ENCODE assay signal across 16 cellular contexts in the genomic region with DNA sequence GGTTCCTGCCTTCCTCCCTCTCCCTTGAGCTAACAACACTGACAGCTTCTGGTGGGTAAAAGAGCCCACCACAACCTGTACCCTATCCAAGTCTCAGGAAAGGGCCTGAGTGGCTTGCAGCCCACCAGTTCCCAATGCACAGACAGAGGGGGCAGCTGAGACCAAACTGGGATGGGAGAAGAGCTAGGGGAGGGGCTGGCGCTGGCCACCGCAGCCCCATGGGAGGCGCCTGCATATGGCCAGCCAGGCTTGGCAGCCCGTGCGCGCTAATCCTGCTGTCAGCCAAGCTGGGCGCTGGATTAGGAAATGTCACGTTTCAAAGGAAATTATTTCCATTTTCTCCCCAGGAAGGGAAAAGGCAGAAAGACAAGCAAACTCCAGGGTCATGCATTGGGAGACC.
DNase-seq lines count a peak whose midpoint lies in the region; ATAC-seq and TF ChIP-seq lines count a peak whose summit lies in the region.
"Had no signal": no experiment of that assay in that cellular context is flagged by ENCODE, and none has a peak within 500 bp of the region (broad histone marks: within the 10 kb centered on the region; RNA-seq: fewer than 3 reads in every experiment).

No MANE protein-coding gene starts in this region.

- H3K9me3 Mint-ChIP-seq in brain: peaks cover 2 to 22% (median 4%) of the 10 kb centered on the region in 5 experiments
- H3K9me3 Mint-ChIP-seq in activated CD4-positive, alpha-beta T cell treated with anti-CD3 and anti-CD28 coated beads, Interleukin-2, amount 10 ng/mL, durations not matched to agents 7 days and 5 days: no peaks in the 10 kb centered on the region
- peaks cover 0 to 4% of the 10 kb centered on the region in 2 donors for H3K9me3 Mint-ChIP-seq in stimulated activated naive B cell treated with anti-CD40 and anti-IgM and Interleukin-4, amounts not matched to agents 10 μg/mL and 1 μg/mL and 100 μg/mL, for 72 hours
- H3K9me3 Mint-ChIP-seq: CD4-positive, alpha-beta T cell had no signal

- peaks cover 3% of the 10 kb centered on the region for H3K9me3 ChIP-seq in aorta (ENCODE audit: control insufficient read depth, low read length)
- H3K9me3 ChIP-seq: HAP-1 had no signal

- H3K36me3 ChIP-seq in aorta (ENCODE audit: control insufficient read depth in 1 of 2, insufficient read depth in 2 of 2, low read length in 1 of 2): no peaks in the 10 kb centered on the region
- H3K36me3 ChIP-seq: HAP-1 had no signal

- no peaks in the 10 kb centered on the region for H3K27me3 ChIP-seq in aorta (ENCODE audit: control insufficient read depth in 1 of 2, insufficient read depth in 2 of 2, low read length in 1 of 2)

- H3K27ac Mint-ChIP-seq in brain: peak overlapping the region in 4 of 5 experiments; percentile 10 to 79 (median 26)
- no peak overlapping the region for H3K27ac Mint-ChIP-seq in activated CD4-positive, alpha-beta T cell treated with anti-CD3 and anti-CD28 coated beads, Interleukin-2, amount 10 ng/mL, durations not matched to agents 7 days and 5 days
- H3K27ac Mint-ChIP-seq in stimulated activated naive B cell treated with anti-CD40 and anti-IgM and Interleukin-4, amounts not matched to agents 10 μg/mL and 1 μg/mL and 100 μg/mL, for 72 hours: no peak overlapping the region
- H3K27ac Mint-ChIP-seq: B cell; CD4-positive, alpha-beta T cell had no signal

- ATAC-seq in aorta (ENCODE audit: low FRiP score) (no peak), HG02642 (IDR thresholded peaks at IDR 0.05; ENCODE audit: poor library complexity, unreplicated experiment) (no peak)
- no peak for ATAC-seq in stimulated activated naive B cell treated with anti-CD40 and anti-IgM and Interleukin-4, amounts not matched to agents 10 μg/mL and 1 μg/mL and 100 μg/mL, for 72 hours (replicated peaks)

- CTCF ChIA-PET in activated CD4-positive, alpha-beta T cell treated with anti-CD3 and anti-CD28 coated beads, Interleukin-2, amount 10 ng/mL, durations not matched to agents 7 days and 5 days (lab: Charles Lee): no interaction called here

- peaks cover 6% of the 10 kb centered on the region for H3K27me3 Mint-ChIP-seq in brain
- peaks cover 6% of the 10 kb centered on the region for H3K27me3 Mint-ChIP-seq in activated CD4-positive, alpha-beta T cell treated with anti-CD3 and anti-CD28 coated beads, Interleukin-2, amount 10 ng/mL, durations not matched to agents 7 days and 5 days
- H3K27me3 Mint-ChIP-seq in stimulated activated naive B cell treated with anti-CD40 and anti-IgM and Interleukin-4, amounts not matched to agents 10 μg/mL and 1 μg/mL and 100 μg/mL, for 72 hours: peaks cover 29 to 30% of the 10 kb centered on the region in 2 donors

- DNase-seq in NCI-H446 (lab: John Stamatoyannopoulos, UW) (peak; percentile 27 to 67), mesenteric fat pad (ENCODE audit: low spot score) (peak; percentile 26), aorta (peak; percentile 12)
- DNase-seq in activated CD4-positive, alpha-beta T cell treated with anti-CD3 and anti-CD28 coated beads, Interleukin-2, amount 10 ng/mL, durations not matched to agents 7 days and 5 days: no peak
- no peak for DNase-seq in stimulated activated naive B cell treated with anti-CD40 and anti-IgM and Interleukin-4, amounts not matched to agents 10 μg/mL and 1 μg/mL and 100 μg/mL, for 72 hours
- DNase-seq: CD4-positive, alpha-beta T cell; IMR-90; Kasumi-1; NCI-H1930; NCI-H2171 treated with DMSO at 0.1 percent for 48 hours; NCI-H526; PC-9 had no signal

- no peak overlapping the region for H3K4me3 Mint-ChIP-seq in brain
- H3K4me3 Mint-ChIP-seq in activated CD4-positive, alpha-beta T cell treated with anti-CD3 and anti-CD28 coated beads, Interleukin-2, amount 10 ng/mL, durations not matched to agents 7 days and 5 days: no peak overlapping the region
- no peak overlapping the region for H3K4me3 Mint-ChIP-seq in stimulated activated naive B cell treated with anti-CD40 and anti-IgM and Interleukin-4, amounts not matched to agents 10 μg/mL and 1 μg/mL and 100 μg/mL, for 72 hours
- H3K4me3 Mint-ChIP-seq: B cell; CD4-positive, alpha-beta T cell had no signal

- intact Hi-C loops in aorta (cut with DNase I): no loop called here

- 47 to 51% methylated on average over 8 of the region's 8 CpGs for WGBS in aorta, 2 donors

- peaks cover 8% of the 10 kb centered on the region for H3K36me3 Mint-ChIP-seq in brain
- no peaks in the 10 kb centered on the region for H3K36me3 Mint-ChIP-seq in activated CD4-positive, alpha-beta T cell treated with anti-CD3 and anti-CD28 coated beads, Interleukin-2, amount 10 ng/mL, durations not matched to agents 7 days and 5 days (ENCODE audit: low read depth)
- no peaks in the 10 kb centered on the region for H3K36me3 Mint-ChIP-seq in stimulated activated naive B cell treated with anti-CD40 and anti-IgM and Interleukin-4, amounts not matched to agents 10 μg/mL and 1 μg/mL and 100 μg/mL, for 72 hours

- H3K4me1 ChIP-seq in aorta (ENCODE audit: control insufficient read depth in 1 of 2, insufficient read depth in 2 of 2, low read length in 2 of 2): no peaks in the 10 kb centered on the region
- H3K4me1 ChIP-seq: HAP-1 had no signal

- POLR2A ChIA-PET in activated CD4-positive, alpha-beta T cell treated with anti-CD3 and anti-CD28 coated beads, Interleukin-2, amount 10 ng/mL, durations not matched to agents 7 days and 5 days (lab: Charles Lee): no interaction called here

- H3K4me1 Mint-ChIP-seq in brain: peaks cover 64% of the 10 kb centered on the region
- H3K4me1 Mint-ChIP-seq in activated CD4-positive, alpha-beta T cell treated with anti-CD3 and anti-CD28 coated beads, Interleukin-2, amount 10 ng/mL, durations not matched to agents 7 days and 5 days: no peaks in the 10 kb centered on the region
- no peaks in the 10 kb centered on the region for H3K4me1 Mint-ChIP-seq in stimulated activated naive B cell treated with anti-CD40 and anti-IgM and Interleukin-4, amounts not matched to agents 10 μg/mL and 1 μg/mL and 100 μg/mL, for 72 hours
- H3K4me1 Mint-ChIP-seq: B cell had no signal

- H3K4me3 ChIP-seq in aorta (ENCODE audit: low read length in 2 of 2): no peak overlapping the region
- H3K4me3 ChIP-seq: HAP-1, PC-9 had no signal

- TF ChIP-seq CTCF in brain (conservative IDR thresholded peaks at IDR 0.05): no peak

- H3K27ac ChIP-seq in aorta (ENCODE audit: low read depth in 1 of 2, low read length in 2 of 2): no peak overlapping the region
- H3K27ac ChIP-seq: PC-9 had no signal

Comparison
In these comparisons a context has a peak if more than half of its experiments do, and no peak if none do; other contexts are left out.
1. DNase-seq: peak in NCI-H446 (2 of 2), mesenteric fat pad (single experiment) and aorta (2 of 2); none in activated CD4-positive, alpha-beta T cell treated with anti-CD3 and anti-CD28 coated beads, Interleukin-2, amount 10 ng/mL, durations not matched to agents 7 days and 5 days (single experiment) and stimulated activated naive B cell treated with anti-CD40 and anti-IgM and Interleukin-4, amounts not matched to agents 10 μg/mL and 1 μg/mL and 100 μg/mL, for 72 hours (single experiment).
2. H3K27ac Mint-ChIP-seq: peak in brain (4 of 5); none in activated CD4-positive, alpha-beta T cell treated with anti-CD3 and anti-CD28 coated beads, Interleukin-2, amount 10 ng/mL, durations not matched to agents 7 days and 5 days (single experiment) and stimulated activated naive B cell treated with anti-CD40 and anti-IgM and Interleukin-4, amounts not matched to agents 10 μg/mL and 1 μg/mL and 100 μg/mL, for 72 hours (single experiment).